ENCODE assay signal across 2 cellular contexts in the genomic region with DNA sequence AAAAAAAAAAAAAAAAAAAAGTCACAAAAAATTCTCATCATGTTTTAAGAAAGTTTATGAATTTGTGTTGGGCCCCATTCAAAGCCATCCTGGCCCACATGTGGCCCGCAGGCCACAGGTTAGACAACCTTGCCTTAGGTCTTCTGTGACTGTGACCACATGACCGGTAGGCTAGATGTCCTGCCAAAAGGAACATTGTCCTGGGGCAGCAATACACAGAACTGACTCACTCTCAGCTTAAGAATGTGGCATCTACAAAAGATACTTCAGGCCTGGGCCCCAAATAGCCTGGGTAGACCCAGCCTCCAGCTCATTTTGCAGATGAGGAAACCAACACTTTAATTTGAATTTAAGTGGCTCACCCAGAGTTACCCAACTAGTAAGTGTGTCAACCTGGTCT.
TF ChIP-seq lines count a peak whose summit lies in the region.

No MANE protein-coding gene starts in this region.

TF ChIP-seq in HepG2, 621 proteins besides CTCF, POLR2A, EP300 and RAD21 (continues in another document):
- TF ChIP-seq PCBP1 (IDR thresholded peaks at IDR 0.05; ENCODE audit: borderline replicate concordance, low read depth, low read length) (no peak), HINFP (CRISPR knock-in tag; IDR thresholded peaks at IDR 0.05; ENCODE audit: low read depth) (no peak), ZNF503 (CRISPR knock-in tag; IDR thresholded peaks at IDR 0.05) (no peak), XBP1 (CRISPR knock-in tag; IDR thresholded peaks at IDR 0.05) (no peak), ZNF513 (CRISPR knock-in tag; conservative IDR thresholded peaks at IDR 0.05) (no peak), ZBTB20 (CRISPR knock-in tag; IDR thresholded peaks at IDR 0.05; ENCODE audit: borderline replicate concordance, low read depth) (no peak), ZNF781 (CRISPR knock-in tag; IDR thresholded peaks at IDR 0.05; ENCODE audit: borderline replicate concordance, not compliant biosample characterization) (no peak), ZNF577 (CRISPR knock-in tag; IDR thresholded peaks at IDR 0.05; ENCODE audit: borderline replicate concordance, low read depth) (no peak), BCL6 (CRISPR knock-in tag; IDR thresholded peaks at IDR 0.05) (no peak), RXRB (CRISPR knock-in tag; IDR thresholded peaks at IDR 0.05; ENCODE audit: borderline replicate concordance) (no peak), ZNF251 (CRISPR knock-in tag; IDR thresholded peaks at IDR 0.05) (no peak)
- TF ChIP-seq, protein P1, sequence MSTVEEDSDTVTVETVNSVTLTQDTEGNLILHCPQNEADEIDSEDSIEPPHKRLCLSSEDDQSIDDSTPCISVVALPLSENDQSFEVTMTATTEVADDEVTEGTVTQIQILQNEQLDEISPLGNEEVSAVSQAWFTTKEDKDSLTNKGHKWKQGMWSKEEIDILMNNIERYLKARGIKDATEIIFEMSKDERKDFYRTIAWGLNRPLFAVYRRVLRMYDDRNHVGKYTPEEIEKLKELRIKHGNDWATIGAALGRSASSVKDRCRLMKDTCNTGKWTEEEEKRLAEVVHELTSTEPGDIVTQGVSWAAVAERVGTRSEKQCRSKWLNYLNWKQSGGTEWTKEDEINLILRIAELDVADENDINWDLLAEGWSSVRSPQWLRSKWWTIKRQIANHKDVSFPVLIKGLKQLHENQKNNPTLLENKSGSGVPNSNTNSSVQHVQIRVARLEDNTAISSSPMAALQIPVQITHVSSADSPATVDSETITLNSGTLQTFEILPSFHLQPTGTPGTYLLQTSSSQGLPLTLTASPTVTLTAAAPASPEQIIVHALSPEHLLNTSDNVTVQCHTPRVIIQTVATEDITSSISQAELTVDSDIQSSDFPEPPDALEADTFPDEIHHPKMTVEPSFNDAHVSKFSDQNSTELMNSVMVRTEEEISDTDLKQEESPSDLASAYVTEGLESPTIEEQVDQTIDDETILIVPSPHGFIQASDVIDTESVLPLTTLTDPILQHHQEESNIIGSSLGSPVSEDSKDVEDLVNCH (CRISPR knock-in tag; IDR thresholded peaks at IDR 0.05), result no peak
- TF ChIP-seq, protein P2, sequence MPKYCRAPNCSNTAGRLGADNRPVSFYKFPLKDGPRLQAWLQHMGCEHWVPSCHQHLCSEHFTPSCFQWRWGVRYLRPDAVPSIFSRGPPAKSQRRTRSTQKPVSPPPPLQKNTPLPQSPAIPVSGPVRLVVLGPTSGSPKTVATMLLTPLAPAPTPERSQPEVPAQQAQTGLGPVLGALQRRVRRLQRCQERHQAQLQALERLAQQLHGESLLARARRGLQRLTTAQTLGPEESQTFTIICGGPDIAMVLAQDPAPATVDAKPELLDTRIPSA (CRISPR knock-in tag; IDR thresholded peaks at IDR 0.05; ENCODE audit: borderline replicate concordance), result no peak

TF ChIP-seq in SK-N-SH treated with all-trans-retinoic acid at 6 μM for 48 hours, 23 proteins besides CTCF, POLR2A, EP300 and RAD21:
- TF ChIP-seq ZNF70 (CRISPR knock-in tag; IDR thresholded peaks at IDR 0.05) (no peak), ARNTL (CRISPR knock-in tag; IDR thresholded peaks at IDR 0.05; ENCODE audit: borderline replicate concordance, low read depth) (no peak), TOX (CRISPR knock-in tag; IDR thresholded peaks at IDR 0.05; ENCODE audit: borderline replicate concordance) (no peak), SNAI2 (CRISPR knock-in tag; IDR thresholded peaks at IDR 0.05) (no peak), ZC3H10 (CRISPR knock-in tag; IDR thresholded peaks at IDR 0.05) (no peak), GLIS3 (CRISPR knock-in tag; IDR thresholded peaks at IDR 0.05) (no peak), CSDC2 (CRISPR knock-in tag; IDR thresholded peaks at IDR 0.05) (no peak), BACH2 (CRISPR knock-in tag; IDR thresholded peaks at IDR 0.05; ENCODE audit: borderline replicate concordance) (no peak), ZNF565 (CRISPR knock-in tag; conservative IDR thresholded peaks at IDR 0.05; ENCODE audit: low read depth) (no peak), ESRRG (CRISPR knock-in tag; IDR thresholded peaks at IDR 0.05) (no peak), OSR1 (CRISPR knock-in tag; IDR thresholded peaks at IDR 0.05) (no peak), ZFP3 (CRISPR knock-in tag; IDR thresholded peaks at IDR 0.05) (no peak), ISL1 (CRISPR knock-in tag; IDR thresholded peaks at IDR 0.05) (no peak), ZNF8 (CRISPR knock-in tag; IDR thresholded peaks at IDR 0.05) (no peak), PPARA (CRISPR knock-in tag; IDR thresholded peaks at IDR 0.05; ENCODE audit: borderline replicate concordance) (no peak), RARB (CRISPR knock-in tag; IDR thresholded peaks at IDR 0.05) (no peak)
- TF ChIP-seq, protein P3, sequence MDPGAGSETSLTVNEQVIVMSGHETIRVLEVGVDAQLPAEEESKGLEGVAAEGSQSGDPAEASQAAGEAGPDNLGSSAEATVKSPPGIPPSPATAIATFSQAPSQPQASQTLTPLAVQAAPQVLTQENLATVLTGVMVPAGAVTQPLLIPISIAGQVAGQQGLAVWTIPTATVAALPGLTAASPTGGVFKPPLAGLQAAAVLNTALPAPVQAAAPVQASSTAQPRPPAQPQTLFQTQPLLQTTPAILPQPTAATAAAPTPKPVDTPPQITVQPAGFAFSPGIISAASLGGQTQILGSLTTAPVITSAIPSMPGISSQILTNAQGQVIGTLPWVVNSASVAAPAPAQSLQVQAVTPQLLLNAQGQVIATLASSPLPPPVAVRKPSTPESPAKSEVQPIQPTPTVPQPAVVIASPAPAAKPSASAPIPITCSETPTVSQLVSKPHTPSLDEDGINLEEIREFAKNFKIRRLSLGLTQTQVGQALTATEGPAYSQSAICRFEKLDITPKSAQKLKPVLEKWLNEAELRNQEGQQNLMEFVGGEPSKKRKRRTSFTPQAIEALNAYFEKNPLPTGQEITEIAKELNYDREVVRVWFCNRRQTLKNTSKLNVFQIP (CRISPR knock-in tag; IDR thresholded peaks at IDR 0.05; ENCODE audit: borderline replicate concordance, low read depth), result no peak
- TF ChIP-seq, protein P4, sequence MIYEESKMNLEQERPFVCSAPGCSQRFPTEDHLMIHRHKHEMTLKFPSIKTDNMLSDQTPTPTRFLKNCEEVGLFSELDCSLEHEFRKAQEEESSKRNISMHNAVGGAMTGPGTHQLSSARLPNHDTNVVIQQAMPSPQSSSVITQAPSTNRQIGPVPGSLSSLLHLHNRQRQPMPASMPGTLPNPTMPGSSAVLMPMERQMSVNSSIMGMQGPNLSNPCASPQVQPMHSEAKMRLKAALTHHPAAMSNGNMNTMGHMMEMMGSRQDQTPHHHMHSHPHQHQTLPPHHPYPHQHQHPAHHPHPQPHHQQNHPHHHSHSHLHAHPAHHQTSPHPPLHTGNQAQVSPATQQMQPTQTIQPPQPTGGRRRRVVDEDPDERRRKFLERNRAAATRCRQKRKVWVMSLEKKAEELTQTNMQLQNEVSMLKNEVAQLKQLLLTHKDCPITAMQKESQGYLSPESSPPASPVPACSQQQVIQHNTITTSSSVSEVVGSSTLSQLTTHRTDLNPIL (CRISPR knock-in tag; IDR thresholded peaks at IDR 0.05; ENCODE audit: low read depth), result no peak
- TF ChIP-seq, protein P5, sequence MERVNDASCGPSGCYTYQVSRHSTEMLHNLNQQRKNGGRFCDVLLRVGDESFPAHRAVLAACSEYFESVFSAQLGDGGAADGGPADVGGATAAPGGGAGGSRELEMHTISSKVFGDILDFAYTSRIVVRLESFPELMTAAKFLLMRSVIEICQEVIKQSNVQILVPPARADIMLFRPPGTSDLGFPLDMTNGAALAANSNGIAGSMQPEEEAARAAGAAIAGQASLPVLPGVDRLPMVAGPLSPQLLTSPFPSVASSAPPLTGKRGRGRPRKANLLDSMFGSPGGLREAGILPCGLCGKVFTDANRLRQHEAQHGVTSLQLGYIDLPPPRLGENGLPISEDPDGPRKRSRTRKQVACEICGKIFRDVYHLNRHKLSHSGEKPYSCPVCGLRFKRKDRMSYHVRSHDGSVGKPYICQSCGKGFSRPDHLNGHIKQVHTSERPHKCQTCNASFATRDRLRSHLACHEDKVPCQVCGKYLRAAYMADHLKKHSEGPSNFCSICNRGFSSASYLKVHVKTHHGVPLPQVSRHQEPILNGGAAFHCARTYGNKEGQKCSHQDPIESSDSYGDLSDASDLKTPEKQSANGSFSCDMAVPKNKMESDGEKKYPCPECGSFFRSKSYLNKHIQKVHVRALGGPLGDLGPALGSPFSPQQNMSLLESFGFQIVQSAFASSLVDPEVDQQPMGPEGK (CRISPR knock-in tag; IDR thresholded peaks at IDR 0.05; ENCODE audit: borderline replicate concordance), result no peak
